In genomic region chr2:88753833-88754584, GRCh38 we compare ENCODE assay signal across 8 cellular contexts.
DNase-seq lines count a peak whose midpoint lies in the region; ATAC-seq and TF ChIP-seq lines count a peak whose summit lies in the region.

No MANE protein-coding gene starts in this region.

- no peaks in the 10 kb centered on the region for H3K4me1 Mint-ChIP-seq in mesothelial cell of epicardium

- DNase-seq in NK-92 treated with Interleukin-12 subunit alpha and Interleukin-12 subunit beta, amount 100 ng/mL, for 24 hours (lab: John Stamatoyannopoulos, UW), result peak; percentile 53
- no peak for DNase-seq in NK-92 (lab: John Stamatoyannopoulos, UW; ENCODE audit: unreplicated experiment)
- DNase-seq in RKO (ENCODE audit: low spot score), result peak; percentile 51
- peak; percentile 63 for DNase-seq in mesendoderm
- DNase-seq in COR-L47 (lab: John Stamatoyannopoulos, UW), result no peak
- DNase-seq in mesothelial cell of epicardium (ENCODE audit: low spot score in 2 of 2, unreplicated experiment in 2 of 2), result no peak
- DNase-seq in left ventricle myocardium superior, result no peak

- no CpG with 5 or more reads among the region's 4 CpGs for WGBS in mesendoderm (ENCODE audit: extremely low coverage, insufficient coverage, low lambda C conversion rate)

- H3K79me1 ChIP-seq in mesendoderm (ENCODE audit: low read length), result no peaks in the 10 kb centered on the region

- no peak overlapping the region for H3K4ac ChIP-seq in mesendoderm (ENCODE audit: low read depth, low read length)

- no peak overlapping the region for H3K4me3 ChIP-seq in mesendoderm (ENCODE audit: low read length)

- no peak overlapping the region for H2BK15ac ChIP-seq in mesendoderm (replicated peaks; ENCODE audit: low read depth)

- peaks cover 12% of the 10 kb centered on the region for H3K9me3 Mint-ChIP-seq in mesothelial cell of epicardium

- H3K4me1 ChIP-seq in mesendoderm (ENCODE audit: control insufficient read depth, low read depth, low read length), result no peaks in the 10 kb centered on the region

- no peak overlapping the region for H3K56ac ChIP-seq in mesendoderm (ENCODE audit: low read length)

- H3K36me3 ChIP-seq in mesendoderm (ENCODE audit: control insufficient read depth, insufficient read depth, low read length), result peaks cover 1% of the 10 kb centered on the region

- H3K4me2 ChIP-seq in mesendoderm (ENCODE audit: low read length), result no peak overlapping the region

- no peak overlapping the region for H3K4me3 Mint-ChIP-seq in mesothelial cell of epicardium

- no peak overlapping the region for H3K27ac ChIP-seq in mesendoderm (ENCODE audit: low read depth, low read length)

- H4K5ac ChIP-seq in mesendoderm (ENCODE audit: low read length), result no peak overlapping the region

- no peak overlapping the region for H4K8ac ChIP-seq in mesendoderm (ENCODE audit: low read depth, low read length)

- ATAC-seq in HG02798 (IDR thresholded peaks at IDR 0.05; ENCODE audit: poor library complexity, unreplicated experiment), result peak; percentile 93
- no peak for ATAC-seq in left ventricle myocardium superior

- H3K27me3 ChIP-seq in mesendoderm (ENCODE audit: insufficient read depth, low read length, poor library complexity), result no peaks in the 10 kb centered on the region

- H3K23ac ChIP-seq in mesendoderm (ENCODE audit: low read length), result no peak overlapping the region

- H3K79me2 ChIP-seq in mesendoderm (ENCODE audit: control insufficient read depth, insufficient read depth, low read length), result no peaks in the 10 kb centered on the region

- intact Hi-C loops in left ventricle myocardium superior (cut with micrococcal nuclease), result no loop called here

- no peak for TF ChIP-seq CTCF in mesothelial cell of epicardium (IDR thresholded peaks at IDR 0.05; ENCODE audit: unreplicated experiment)

- H3K36me3 Mint-ChIP-seq in mesothelial cell of epicardium, result peaks cover 44% of the 10 kb centered on the region

- no peak overlapping the region for H3K27ac Mint-ChIP-seq in mesothelial cell of epicardium

- H2BK120ac ChIP-seq in mesendoderm (ENCODE audit: low read depth, low read length), result no peak overlapping the region

- H3K9ac ChIP-seq in mesendoderm (ENCODE audit: low read length), result no peak overlapping the region

- no peak overlapping the region for H2AK5ac ChIP-seq in mesendoderm (ENCODE audit: low read length)

- no peak overlapping the region for H2BK5ac ChIP-seq in mesendoderm (ENCODE audit: low read length)

- H3K27me3 Mint-ChIP-seq in mesothelial cell of epicardium (ENCODE audit: low read depth), result no peaks in the 10 kb centered on the region

- no peak overlapping the region for H3K18ac ChIP-seq in mesendoderm (ENCODE audit: low read length)

Comparison
In these comparisons a context has a peak if more than half of its experiments do, and no peak if none do; other contexts are left out.
1. DNase-seq: peak in NK-92 treated with Interleukin-12 subunit alpha and Interleukin-12 subunit beta, amount 100 ng/mL, for 24 hours (single experiment), RKO (single experiment) and mesendoderm (single experiment); none in NK-92 (single experiment), COR-L47 (single experiment), mesothelial cell of epicardium (0 of 2) and left ventricle myocardium superior (single experiment).